ENCODE assay signal across 9 cellular contexts in genomic region chr16:56279132-56279531, GRCh38.
DNase-seq lines count a peak whose midpoint lies in the region; ATAC-seq and TF ChIP-seq lines count a peak whose summit lies in the region.
"Had no signal": no experiment of that assay in that cellular context is flagged by ENCODE, and none has a peak within 500 bp of the region (broad histone marks: within the 10 kb centered on the region; RNA-seq: fewer than 3 reads in every experiment).

No MANE protein-coding gene starts in this region.

- DNase-seq in NCI-H2107 treated with DMSO at 0.1 percent for 48 hours (lab: John Stamatoyannopoulos, UW; ENCODE audit: unreplicated experiment) (peak; percentile 58), NCI-H2107 (lab: John Stamatoyannopoulos, UW) (no peak), substantia nigra (lab: John Stamatoyannopoulos, UW) (no peak), AML-193 (lab: John Stamatoyannopoulos, UW) (no peak)
- DNase-seq in activated CD8-positive, alpha-beta memory T cell treated with anti-CD3 and anti-CD28 coated beads for 24 hours = peak; percentile 75

- H3K27me3 ChIP-seq in layer of hippocampus (ENCODE audit: control insufficient read depth, insufficient read depth, low read length) (no peaks in the 10 kb centered on the region), gastroesophageal sphincter (no peaks in the 10 kb centered on the region)

- no peak for TF ChIP-seq CTCF in gastroesophageal sphincter (IDR thresholded peaks at IDR 0.05)

- 68 to 70% methylated on average over 2 to 8 of the region's 8 CpGs for WGBS in gastroesophageal sphincter (ENCODE audit: low coverage in 1 of 2), 2 donors

- no peaks in the 10 kb centered on the region for H3K36me3 ChIP-seq in gastroesophageal sphincter

- ATAC-seq in gastroesophageal sphincter = no peak
- ATAC-seq in HG03159 (IDR thresholded peaks at IDR 0.05; ENCODE audit: unreplicated experiment) = no peak

- no peaks in the 10 kb centered on the region for H3K9me3 ChIP-seq in gastroesophageal sphincter

- H3K27ac ChIP-seq in layer of hippocampus (ENCODE audit: low read depth, low read length) (peak overlapping the region; percentile 60), substantia nigra (ENCODE audit: low read depth, low read length, poor library complexity, severe bottlenecking) (peak overlapping the region; percentile 68), gastroesophageal sphincter (no peak overlapping the region)
- H3K27ac ChIP-seq: 22Rv1 had no signal

- no peak for TF ChIP-seq EP300 in gastroesophageal sphincter (IDR thresholded peaks at IDR 0.05)

- peaks cover 0 to 20% (median 0%) of the 10 kb centered on the region in 3 donors for H3K4me1 ChIP-seq in gastroesophageal sphincter

- no peak overlapping the region for H3K4me3 ChIP-seq in gastroesophageal sphincter

- no peak for TF ChIP-seq POLR2A in gastroesophageal sphincter (IDR thresholded peaks at IDR 0.05)

Comparison
In these comparisons a context has a peak if more than half of its experiments do, and no peak if none do; other contexts are left out.
1. DNase-seq: peak in NCI-H2107 treated with DMSO at 0.1 percent for 48 hours (single experiment) and activated CD8-positive, alpha-beta memory T cell treated with anti-CD3 and anti-CD28 coated beads for 24 hours (single experiment); none in NCI-H2107 (single experiment), substantia nigra (0 of 49) and AML-193 (0 of 2).
2. H3K27ac ChIP-seq: peak in layer of hippocampus (single experiment) and substantia nigra (single experiment); none in gastroesophageal sphincter (0 of 4).